In the genomic region with DNA sequence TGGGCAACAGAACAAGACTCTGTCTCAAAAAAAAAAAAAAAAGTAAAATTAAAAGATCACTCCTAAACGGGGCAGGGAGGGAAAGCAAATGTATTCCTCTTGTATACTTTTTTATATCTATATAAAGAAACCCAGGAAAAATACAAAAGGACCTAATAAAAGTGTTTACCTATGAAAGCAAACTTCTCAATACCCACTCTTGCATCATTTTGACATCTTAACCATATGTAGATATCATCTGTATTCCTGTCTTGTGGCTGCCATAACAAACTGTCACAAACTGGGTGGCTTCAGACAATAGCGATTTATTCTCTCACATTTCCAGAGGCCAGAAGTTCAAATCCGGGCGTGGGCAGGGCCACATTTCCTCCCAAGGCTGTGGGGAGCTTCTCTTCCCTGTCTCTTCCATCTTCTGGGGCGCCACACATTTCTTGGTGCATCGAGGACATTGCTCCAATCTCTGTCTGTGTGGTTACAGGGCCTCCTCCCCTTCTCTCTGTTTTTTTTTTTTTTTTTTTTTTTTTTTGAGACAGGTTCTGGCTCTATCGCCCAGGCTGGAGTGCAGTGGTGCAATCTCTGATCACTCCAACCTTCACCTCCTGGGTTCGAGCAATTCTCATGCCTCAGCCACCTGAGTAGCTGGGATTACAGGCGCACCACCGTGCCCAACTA, we compare ENCODE assay signal across 1 cellular context.
TF ChIP-seq lines count a peak whose summit lies in the region.

No MANE protein-coding gene starts in this region.

TF ChIP-seq in endothelial cell of umbilical vein, 7 proteins besides CTCF, POLR2A, EP300 and RAD21:
- TF ChIP-seq EZH2 (IDR thresholded peaks at IDR 0.05; ENCODE audit: borderline replicate concordance, low read depth, low read length, severe bottlenecking) (no peak), GATA2 (IDR thresholded peaks at IDR 0.05; ENCODE audit: insufficient read depth, insufficient read length, low read depth, low read length) (no peak), JUN (IDR thresholded peaks at IDR 0.05; ENCODE audit: borderline replicate concordance, insufficient read depth, insufficient read length, low read depth) (no peak), MAX (IDR thresholded peaks at IDR 0.05; ENCODE audit: insufficient read depth, insufficient read length) (no peak), FOS (IDR thresholded peaks at IDR 0.05; ENCODE audit: borderline replicate concordance, insufficient read depth, low read length) (no peak), MYC (IDR thresholded peaks at IDR 0.05; ENCODE audit: low read depth, low read length) (no peak), POLR2AphosphoS5 (IDR thresholded peaks at IDR 0.05; ENCODE audit: insufficient read depth, low read depth, low read length) (no peak)
TF ChIP-seq in endothelial cell of umbilical vein: peak in this region for 0.
